ENCODE assay signal across 9 cellular contexts in genomic region chr12:106030210-106031175, GRCh38.
DNase-seq lines count a peak whose midpoint lies in the region; ATAC-seq and TF ChIP-seq lines count a peak whose summit lies in the region.
"Had no signal": no experiment of that assay in that cellular context is flagged by ENCODE, and none has a peak within 500 bp of the region (broad histone marks: within the 10 kb centered on the region; RNA-seq: fewer than 3 reads in every experiment).

No MANE protein-coding gene starts in this region.

- peak overlapping the region; percentile 66 for H3K4me2 ChIP-seq in GM23248 (ENCODE audit: unreplicated experiment)

- H2AFZ ChIP-seq in GM23248, result peak overlapping the region; percentile 66

- H3K9me2 ChIP-seq in GM23248 (ENCODE audit: insufficient read depth), result no peaks in the 10 kb centered on the region

- H3K27me3 ChIP-seq in GM23248 (replicated peaks; ENCODE audit: insufficient read depth), result no peaks in the 10 kb centered on the region
- no peaks in the 10 kb centered on the region for H3K27me3 ChIP-seq in tibial nerve
- H3K27me3 ChIP-seq: cardiac muscle cell had no signal

- WGBS in GM23248 (ENCODE audit: low coverage in 1 of 2, low lambda C conversion rate in 2 of 2, missing lambda C conversion rate in 2 of 2), 2 experiments, result 7 to 9% methylated on average over 12 of the region's 12 CpGs
- WGBS in tibial nerve, 2 donors, result 34 to 35% methylated on average over 12 of the region's 12 CpGs

- ATAC-seq in SK-N-SH treated with all-trans-retinoic acid at 6 μM for 48 hours (peak; percentile 91), GM18861 (IDR thresholded peaks at IDR 0.05; ENCODE audit: unreplicated experiment) (no peak), GM19463 (IDR thresholded peaks at IDR 0.05; ENCODE audit: unreplicated experiment) (no peak)

- TF ChIP-seq CTCF in tibial nerve (IDR thresholded peaks at IDR 0.05) (no peak), GM20000 (IDR thresholded peaks at IDR 0.05; ENCODE audit: extremely low read depth, missing control alignments) (no peak)

- peak overlapping the region; percentile 57 for H3K9ac ChIP-seq in GM23248

- in situ Hi-C loops in GM23248 (cut with MboI), result no loop called here

- no peaks in the 10 kb centered on the region for H3K36me3 ChIP-seq in GM23248 (ENCODE audit: low read depth)
- no peaks in the 10 kb centered on the region for H3K36me3 ChIP-seq in tibial nerve
- H3K36me3 ChIP-seq: cardiac muscle cell had no signal

- peak; percentile 20 for DNase-seq in 8988T
- peak; percentile 89 for DNase-seq in GM23248
- DNase-seq in foreskin melanocyte, result peak; percentile 80
- DNase-seq in tibial nerve (ENCODE audit: low spot score in 2 of 2), result no peak
- no peak for DNase-seq in GM20000 (ENCODE audit: low spot score)

- peaks cover 24% of the 10 kb centered on the region for H3F3A ChIP-seq in GM23248 (ENCODE audit: insufficient read depth)

- H3K9me3 ChIP-seq in GM23248 (ENCODE audit: low read depth) (no peaks in the 10 kb centered on the region), tibial nerve (no peaks in the 10 kb centered on the region)

- H4K20me1 ChIP-seq in GM23248 (ENCODE audit: insufficient read depth), result no peaks in the 10 kb centered on the region

- TF ChIP-seq EP300 in tibial nerve (IDR thresholded peaks at IDR 0.05), result no peak

- no peak for TF ChIP-seq POLR2A in tibial nerve (IDR thresholded peaks at IDR 0.05)

- H3K27ac ChIP-seq in GM23248, result peak overlapping the region; percentile 87
- no peak overlapping the region for H3K27ac ChIP-seq in tibial nerve
- H3K27ac ChIP-seq: cardiac muscle cell had no signal

- H3K4me1 ChIP-seq in GM23248 (ENCODE audit: insufficient read depth) (peaks cover 39% of the 10 kb centered on the region), tibial nerve (peaks cover 0 to 3% (median 0%) of the 10 kb centered on the region in 4 donors)

- H3K79me2 ChIP-seq in GM23248 (ENCODE audit: insufficient read depth), result no peaks in the 10 kb centered on the region

- peak overlapping the region; percentile 56 for H3K4me3 ChIP-seq in GM23248
- H3K4me3 ChIP-seq in tibial nerve, result no peak overlapping the region
- H3K4me3 ChIP-seq: cardiac muscle cell had no signal

TF ChIP-seq in SK-N-SH treated with all-trans-retinoic acid at 6 μM for 48 hours, 23 proteins besides CTCF, POLR2A, EP300 and RAD21:
- TF ChIP-seq PATZ1 (CRISPR knock-in tag; IDR thresholded peaks at IDR 0.05; ENCODE audit: borderline replicate concordance) (peak; percentile 64; the same call in 1 of the 2 replicates), GLIS3 (CRISPR knock-in tag; IDR thresholded peaks at IDR 0.05) (no peak), CREB5 (CRISPR knock-in tag; IDR thresholded peaks at IDR 0.05; ENCODE audit: low read depth) (peak; percentile 64; the same call in 1 of the 2 replicates), ISL1 (CRISPR knock-in tag; IDR thresholded peaks at IDR 0.05) (peak; percentile 80)

Comparison
In these comparisons a context has a peak if more than half of its experiments do, and no peak if none do; other contexts are left out.
1. DNase-seq: peak in 8988T (single experiment), GM23248 (single experiment) and foreskin melanocyte (single experiment); none in tibial nerve (0 of 2) and GM20000 (single experiment).